Comparison of ENCODE assay signal across 30 cellular contexts in genomic region chr3:13389378-13389777, GRCh38.
"Had no signal": no experiment of that assay in that cellular context is flagged by ENCODE, and none has a peak within 500 bp of the region (broad histone marks: within the 10 kb centered on the region; RNA-seq: fewer than 3 reads in every experiment).

No MANE protein-coding gene starts in this region.

- DNase-seq: activated CD4-positive, alpha-beta T cell treated with anti-CD3 and anti-CD28 coated beads, Interleukin-2, amount 10 ng/mL, durations not matched to agents 24 days and 14 days; activated CD4-positive, alpha-beta T cell treated with anti-CD3 and anti-CD28 coated beads, Interleukin-2, amount 50 U/mL, for 4 hours; activated CD8-positive, alpha-beta T cell treated with anti-CD3 and anti-CD28 coated beads for 36 hours; activated effector memory CD4-positive, alpha-beta T cell treated with anti-CD3 and anti-CD28 coated beads, Interleukin-2, amount 50 U/mL, for 16 hours; activated naive CD4-positive, alpha-beta T cell treated with Interleukin-2 at 50 U/mL for 16 hours; activated T-cell treated with anti-CD3 and anti-CD28 coated beads, Interleukin-2, amount 50 U/mL, for 1 hour; activated T-cell treated with anti-CD3 and anti-CD28 coated beads, Interleukin-2, amount 50 U/mL, for 72 hours; adrenal gland; body of pancreas; caudate nucleus; Kasumi-1; KG1; NCI-H1092 treated with DMSO at 0.1 percent for 48 hours; NCI-H1417; NCI-H187 treated with DMSO at 0.1 percent for 48 hours; NCI-H2081; NCI-H510A; NCI-H526; NCI-H748 treated with DMSO at 0.1 percent for 48 hours; NK-92 treated with Interleukin-12 subunit alpha and Interleukin-12 subunit beta, amount 100 ng/mL, for 24 hours; PC-3; Peyer's patch; RPMI8226; SW 1271; T-helper 1 cell; T1000; WERI-Rb-1 had no signal

- H3K4me1 ChIP-seq: adrenal gland, body of pancreas, breast epithelium, Peyer's patch had no signal

- H3K27me3 ChIP-seq: adrenal gland, body of pancreas, breast epithelium, Peyer's patch had no signal

- ATAC-seq: activated CD8-positive, alpha-beta T cell treated with anti-CD3 and anti-CD28 coated beads for 36 hours; activated T-cell treated with anti-CD3 and anti-CD28 coated beads, Interleukin-2, amount 50 U/mL, for 72 hours; activated T-helper 17 cell treated with anti-CD3 and anti-CD28 coated beads, Interleukin-2, amount 50 U/mL, for 72 hours; body of pancreas; PC-3 had no signal

- H3K27ac ChIP-seq: adrenal gland, body of pancreas, breast epithelium, Peyer's patch, WERI-Rb-1 had no signal

- H3K36me3 ChIP-seq: breast epithelium had no signal

- H3K4me3 Mint-ChIP-seq: activated CD4-positive, alpha-beta T cell treated with anti-CD3 and anti-CD28 coated beads, Interleukin-2, amount 10 ng/mL, durations not matched to agents 24 days and 14 days; activated CD8-positive, alpha-beta T cell treated with anti-CD3 and anti-CD28 coated beads for 36 hours; activated naive CD4-positive, alpha-beta T cell treated with anti-CD3 and anti-CD28 coated beads, Interleukin-2, amount 50 U/mL, for 24 hours; activated T-cell treated with anti-CD3 and anti-CD28 coated beads, Interleukin-2, amount 50 U/mL, for 72 hours; activated T-helper 17 cell treated with anti-CD3 and anti-CD28 coated beads, Interleukin-2, amount 50 U/mL, for 72 hours had no signal

- H3K4me3 ChIP-seq: adrenal gland, body of pancreas, breast epithelium, Peyer's patch had no signal

- H3K27ac Mint-ChIP-seq: activated CD8-positive, alpha-beta T cell treated with anti-CD3 and anti-CD28 coated beads for 36 hours; activated naive CD4-positive, alpha-beta T cell treated with anti-CD3 and anti-CD28 coated beads, Interleukin-2, amount 50 U/mL, for 24 hours; activated T-cell treated with anti-CD3 and anti-CD28 coated beads, Interleukin-2, amount 50 U/mL, for 72 hours; activated T-helper 17 cell treated with anti-CD3 and anti-CD28 coated beads, Interleukin-2, amount 50 U/mL, for 72 hours had no signal

- H3K9me3 ChIP-seq: adrenal gland, body of pancreas, breast epithelium, Peyer's patch had no signal

- H3K27me3 Mint-ChIP-seq: activated CD4-positive, alpha-beta T cell treated with anti-CD3 and anti-CD28 coated beads, Interleukin-2, amount 10 ng/mL, durations not matched to agents 24 days and 14 days; activated CD8-positive, alpha-beta T cell treated with anti-CD3 and anti-CD28 coated beads for 36 hours; activated naive CD4-positive, alpha-beta T cell treated with anti-CD3 and anti-CD28 coated beads, Interleukin-2, amount 50 U/mL, for 24 hours; activated T-helper 17 cell treated with anti-CD3 and anti-CD28 coated beads, Interleukin-2, amount 50 U/mL, for 72 hours had no signal

- H3K9me3 Mint-ChIP-seq: activated CD4-positive, alpha-beta T cell treated with anti-CD3 and anti-CD28 coated beads, Interleukin-2, amount 10 ng/mL, durations not matched to agents 24 days and 14 days; activated CD8-positive, alpha-beta T cell treated with anti-CD3 and anti-CD28 coated beads for 36 hours; activated naive CD4-positive, alpha-beta T cell treated with anti-CD3 and anti-CD28 coated beads, Interleukin-2, amount 50 U/mL, for 24 hours; activated T-cell treated with anti-CD3 and anti-CD28 coated beads, Interleukin-2, amount 50 U/mL, for 72 hours; activated T-helper 17 cell treated with anti-CD3 and anti-CD28 coated beads, Interleukin-2, amount 50 U/mL, for 72 hours had no signal
